Comparison of ENCODE assay signal across 24 cellular contexts in genomic region chr3:50664959-50665602, GRCh38. TPM values are rescaled to one million over a fixed set of nuclear protein-coding genes. Genes with fewer than 3 reads are reported as not detected.
A peak's percentile ranks its signal among the peaks of the same experiment; 100 is the strongest.
DNase-seq lines count a peak whose midpoint lies in the region; ATAC-seq and TF ChIP-seq lines count a peak whose summit lies in the region.
"Had no signal": no experiment of that assay in that cellular context is flagged by ENCODE, and none has a peak within 500 bp of the region (broad histone marks: within the 10 kb centered on the region; RNA-seq: fewer than 3 reads in every experiment).

No MANE protein-coding gene starts in this region.

- no peak overlapping the region for H3K4me2 ChIP-seq in Loucy (ENCODE audit: low read depth, low read length, poor library complexity, severe bottlenecking)

- peaks cover 5% of the 10 kb centered on the region for H3K27me3 Mint-ChIP-seq in activated naive CD8-positive, alpha-beta T cell treated with anti-CD3 and anti-CD28 coated beads, Interleukin-2, amount 10 ng/mL, durations not matched to agents 7 days and 5 days

- POLR2A ChIA-PET in activated naive CD8-positive, alpha-beta T cell treated with anti-CD3 and anti-CD28 coated beads, Interleukin-2, amount 10 ng/mL, durations not matched to agents 7 days and 5 days (lab: Charles Lee): no interaction called here

- no peak for ATAC-seq in activated naive CD8-positive, alpha-beta T cell treated with anti-CD3 and anti-CD28 coated beads, Interleukin-2, amount 10 ng/mL, durations not matched to agents 7 days and 5 days (ENCODE audit: low read depth)
- no peak for ATAC-seq in GM21717 (IDR thresholded peaks at IDR 0.05; ENCODE audit: unreplicated experiment)
- ATAC-seq: heart left ventricle, left cardiac atrium had no signal

- no peaks in the 10 kb centered on the region for H3K36me3 Mint-ChIP-seq in activated naive CD8-positive, alpha-beta T cell treated with anti-CD3 and anti-CD28 coated beads, Interleukin-2, amount 10 ng/mL, durations not matched to agents 7 days and 5 days
- H3K36me3 Mint-ChIP-seq: brain had no signal

- no peaks in the 10 kb centered on the region for H3K27me3 ChIP-seq in Loucy (ENCODE audit: insufficient read depth, low read length, poor library complexity, severe bottlenecking)
- H3K27me3 ChIP-seq: adrenal gland, heart left ventricle had no signal

- DNase-seq in activated CD8-positive, alpha-beta memory T cell treated with anti-CD3 and anti-CD28 coated beads for 24 hours: peak; percentile 49
- DNase-seq in activated CD8-positive, alpha-beta memory T cell treated with anti-CD3 and anti-CD28 coated beads, Interleukin-2, amount 50 U/mL, for 48 hours: no peak
- DNase-seq in activated naive CD8-positive, alpha-beta T cell treated with anti-CD3 and anti-CD28 coated beads, Interleukin-2, amount 10 ng/mL, durations not matched to agents 7 days and 5 days: no peak
- peak; percentile 60 for DNase-seq in stimulated activated CD8-positive, alpha-beta memory T cell treated with anti-CD3 and anti-CD28 coated beads, Interleukin-4, amount 100 ng/mL, for 48 hours
- DNase-seq in NCI-H187 treated with DMSO at 0.1 percent for 48 hours (lab: John Stamatoyannopoulos, UW) (no peak), COLO668 (lab: John Stamatoyannopoulos, UW; ENCODE audit: unreplicated experiment) (no peak)
- DNase-seq: activated CD4-positive, alpha-beta T cell treated with anti-CD3 and anti-CD28 coated beads, Interleukin-2, amount 50 U/mL, for 4 hours; Caco-2; DMS79; effector CD4-positive, alpha-beta T cell; GF-D8; H9; Karpas-422; left cardiac atrium; NCI-H1694 treated with DMSO at 0.1 percent for 48 hours; NCI-H69; RPMI8226; T-helper 1 cell had no signal

- H3K4me3 Mint-ChIP-seq in activated naive CD8-positive, alpha-beta T cell treated with anti-CD3 and anti-CD28 coated beads, Interleukin-2, amount 10 ng/mL, durations not matched to agents 7 days and 5 days: peak overlapping the region; percentile 5
- H3K4me3 Mint-ChIP-seq: B cell, brain, H9 had no signal

- no peaks in the 10 kb centered on the region for H4K20me1 ChIP-seq in Loucy (ENCODE audit: insufficient read depth, low read length, poor library complexity, severe bottlenecking)

- no peaks in the 10 kb centered on the region for H3F3A ChIP-seq in Loucy (ENCODE audit: low read depth)

- peak overlapping the region; percentile 10; the same call in 1 of the 2 replicates for H2AFZ ChIP-seq in Loucy (ENCODE audit: low read length)

- H3K4me1 Mint-ChIP-seq in activated naive CD8-positive, alpha-beta T cell treated with anti-CD3 and anti-CD28 coated beads, Interleukin-2, amount 10 ng/mL, durations not matched to agents 7 days and 5 days: peaks cover 13% of the 10 kb centered on the region
- H3K4me1 Mint-ChIP-seq: B cell had no signal

- no peaks in the 10 kb centered on the region for H3K9me3 Mint-ChIP-seq in activated naive CD8-positive, alpha-beta T cell treated with anti-CD3 and anti-CD28 coated beads, Interleukin-2, amount 10 ng/mL, durations not matched to agents 7 days and 5 days
- H3K9me3 Mint-ChIP-seq: brain, H9 had no signal

- no peak overlapping the region for H3K4me3 ChIP-seq in Loucy (ENCODE audit: low read length, poor library complexity, severe bottlenecking)
- H3K4me3 ChIP-seq: adrenal gland, heart left ventricle had no signal

- no peaks in the 10 kb centered on the region for H3K9me2 ChIP-seq in Loucy (replicated peaks; ENCODE audit: low read depth, low read length)

- no peaks in the 10 kb centered on the region for H3K36me3 ChIP-seq in Loucy (ENCODE audit: insufficient read depth, low read length)
- H3K36me3 ChIP-seq: adrenal gland, heart left ventricle had no signal

- peak overlapping the region; percentile 15 for H3K27ac Mint-ChIP-seq in activated naive CD8-positive, alpha-beta T cell treated with anti-CD3 and anti-CD28 coated beads, Interleukin-2, amount 10 ng/mL, durations not matched to agents 7 days and 5 days
- H3K27ac Mint-ChIP-seq: B cell, brain, H9 had no signal

- H3K9ac ChIP-seq in Loucy (ENCODE audit: low read depth, low read length, poor library complexity, severe bottlenecking): no peak overlapping the region

- no peaks in the 10 kb centered on the region for H3K79me2 ChIP-seq in Loucy (ENCODE audit: insufficient read depth, low read length)

- no peaks in the 10 kb centered on the region for H3K9me3 ChIP-seq in Loucy (ENCODE audit: insufficient read depth, low read depth, low read length)
- H3K9me3 ChIP-seq: adrenal gland, Caco-2, heart left ventricle had no signal

- H3K4me1 ChIP-seq in Loucy (ENCODE audit: insufficient read depth, low read length, poor library complexity, severe bottlenecking): peaks cover 7% of the 10 kb centered on the region
- H3K4me1 ChIP-seq: Caco-2 had no signal

- no peak for TF ChIP-seq CTCF in Loucy (conservative IDR thresholded peaks at IDR 0.05; ENCODE audit: low read length)

RNA-seq across cellular contexts. Expression of gene DOCK3, which starts 9.6 kb away (rescaled TPM):
- total RNA-seq in activated naive CD8-positive, alpha-beta T cell treated with anti-CD3 and anti-CD28 coated beads, Interleukin-2, amount 10 ng/mL, durations not matched to agents 7 days and 5 days: 1 to 10 TPM; 3.3 to 3.4 TPM

RNA-seq across cellular contexts. Expression of gene MAPKAPK3, which starts 48.1 kb away (rescaled TPM):
- 100 to 1,000 TPM; 176 to 195 TPM for total RNA-seq in activated naive CD8-positive, alpha-beta T cell treated with anti-CD3 and anti-CD28 coated beads, Interleukin-2, amount 10 ng/mL, durations not matched to agents 7 days and 5 days

RNA-seq across cellular contexts. Expression of gene CISH, which starts 53.5 kb away (rescaled TPM):
- total RNA-seq in activated naive CD8-positive, alpha-beta T cell treated with anti-CD3 and anti-CD28 coated beads, Interleukin-2, amount 10 ng/mL, durations not matched to agents 7 days and 5 days: 100 to 1,000 TPM; 365 to 400 TPM

Comparison
In these comparisons a context has a peak if more than half of its experiments do, and no peak if none do; other contexts are left out.
1. DNase-seq: peak in activated CD8-positive, alpha-beta memory T cell treated with anti-CD3 and anti-CD28 coated beads for 24 hours (single experiment) and stimulated activated CD8-positive, alpha-beta memory T cell treated with anti-CD3 and anti-CD28 coated beads, Interleukin-4, amount 100 ng/mL, for 48 hours (single experiment); none in activated CD8-positive, alpha-beta memory T cell treated with anti-CD3 and anti-CD28 coated beads, Interleukin-2, amount 50 U/mL, for 48 hours (single experiment), activated naive CD8-positive, alpha-beta T cell treated with anti-CD3 and anti-CD28 coated beads, Interleukin-2, amount 10 ng/mL, durations not matched to agents 7 days and 5 days (single experiment), NCI-H187 treated with DMSO at 0.1 percent for 48 hours (single experiment) and COLO668 (single experiment).